ENCODE assay signal across 31 cellular contexts in genomic region chr10:26238378-26238777, GRCh38. TPM values are rescaled to one million over a fixed set of nuclear protein-coding genes. Genes with fewer than 3 reads are reported as not detected.
DNase-seq lines count a peak whose midpoint lies in the region; ATAC-seq lines count a peak whose summit lies in the region.
"Had no signal": no experiment of that assay in that cellular context is flagged by ENCODE, and none has a peak within 500 bp of the region (broad histone marks: within the 10 kb centered on the region; RNA-seq: fewer than 3 reads in every experiment).

No MANE protein-coding gene starts in this region.

- POLR2A ChIA-PET in activated CD4-positive, alpha-beta T cell treated with anti-CD3 and anti-CD28 coated beads for 36 hours (lab: Charles Lee), result interaction anchor here (0.6 kb wide), 2 partner anchors 33 to 586 kb away, joined by 3 to 4 read pairs; no protein-coding TSS in a partner anchor

- H3K27ac Mint-ChIP-seq in activated CD4-positive, alpha-beta T cell treated with anti-CD3 and anti-CD28 coated beads for 36 hours, result no peak overlapping the region
- H3K27ac Mint-ChIP-seq in activated T-helper 17 cell treated with anti-CD3 and anti-CD28 coated beads, Interleukin-2, amount 50 U/mL, for 72 hours, result no peak overlapping the region
- no peak overlapping the region for H3K27ac Mint-ChIP-seq in stimulated activated effector memory CD8-positive, alpha-beta T cell treated with anti-CD3 and anti-CD28 coated beads, Interleukin-12 subunit alpha, Interleukin-12 subunit beta, amount 100 ng/mL, for 72 hours
- H3K27ac Mint-ChIP-seq: B cell; CD14-positive monocyte; CD4-positive, alpha-beta memory T cell; CD4-positive, alpha-beta T cell; CD4-positive, CD25-positive, alpha-beta regulatory T cell; CD8-positive, alpha-beta memory T cell; CD8-positive, alpha-beta T cell had no signal

- H3K27me3 Mint-ChIP-seq in activated CD4-positive, alpha-beta T cell treated with anti-CD3 and anti-CD28 coated beads for 36 hours, result peaks cover 27% of the 10 kb centered on the region
- peaks cover 42% of the 10 kb centered on the region for H3K27me3 Mint-ChIP-seq in activated T-helper 17 cell treated with anti-CD3 and anti-CD28 coated beads, Interleukin-2, amount 50 U/mL, for 72 hours

- H3K36me3 Mint-ChIP-seq in activated CD4-positive, alpha-beta T cell treated with anti-CD3 and anti-CD28 coated beads for 36 hours (ENCODE audit: low read depth), result no peaks in the 10 kb centered on the region
- no peaks in the 10 kb centered on the region for H3K36me3 Mint-ChIP-seq in activated T-helper 17 cell treated with anti-CD3 and anti-CD28 coated beads, Interleukin-2, amount 50 U/mL, for 72 hours (ENCODE audit: low read depth)
- H3K36me3 Mint-ChIP-seq in stimulated activated effector memory CD8-positive, alpha-beta T cell treated with anti-CD3 and anti-CD28 coated beads, Interleukin-12 subunit alpha, Interleukin-12 subunit beta, amount 100 ng/mL, for 72 hours, result no peaks in the 10 kb centered on the region
- H3K36me3 Mint-ChIP-seq: CD14-positive monocyte; CD4-positive, alpha-beta memory T cell; CD4-positive, CD25-positive, alpha-beta regulatory T cell; CD8-positive, alpha-beta memory T cell; CD8-positive, alpha-beta T cell had no signal

- peak; percentile 53 for ATAC-seq in activated CD4-positive, alpha-beta T cell treated with anti-CD3 and anti-CD28 coated beads for 36 hours
- ATAC-seq in activated T-helper 17 cell treated with anti-CD3 and anti-CD28 coated beads, Interleukin-2, amount 50 U/mL, for 72 hours (replicated peaks), result peak; percentile 37
- ATAC-seq in stimulated activated effector memory CD8-positive, alpha-beta T cell treated with anti-CD3 and anti-CD28 coated beads, Interleukin-12 subunit alpha, Interleukin-12 subunit beta, amount 100 ng/mL, for 72 hours, result peak; percentile 35
- ATAC-seq in GM21825 (IDR thresholded peaks at IDR 0.05; ENCODE audit: unreplicated experiment) (no peak), HG03469 (IDR thresholded peaks at IDR 0.05; ENCODE audit: unreplicated experiment) (no peak)
- ATAC-seq: A549; CD8-positive, alpha-beta T cell had no signal

- H3K4me1 Mint-ChIP-seq in activated CD4-positive, alpha-beta T cell treated with anti-CD3 and anti-CD28 coated beads for 36 hours, result no peaks in the 10 kb centered on the region
- no peaks in the 10 kb centered on the region for H3K4me1 Mint-ChIP-seq in activated T-helper 17 cell treated with anti-CD3 and anti-CD28 coated beads, Interleukin-2, amount 50 U/mL, for 72 hours
- no peaks in the 10 kb centered on the region for H3K4me1 Mint-ChIP-seq in stimulated activated effector memory CD8-positive, alpha-beta T cell treated with anti-CD3 and anti-CD28 coated beads, Interleukin-12 subunit alpha, Interleukin-12 subunit beta, amount 100 ng/mL, for 72 hours
- H3K4me1 Mint-ChIP-seq: B cell; CD14-positive monocyte; CD4-positive, alpha-beta memory T cell; CD4-positive, CD25-positive, alpha-beta regulatory T cell; CD8-positive, alpha-beta memory T cell had no signal

- CTCF ChIA-PET in activated CD4-positive, alpha-beta T cell treated with anti-CD3 and anti-CD28 coated beads for 36 hours (lab: Charles Lee), result no interaction called here

- H3K9me3 Mint-ChIP-seq in activated CD4-positive, alpha-beta T cell treated with anti-CD3 and anti-CD28 coated beads for 36 hours (ENCODE audit: low read depth), result no peaks in the 10 kb centered on the region
- no peaks in the 10 kb centered on the region for H3K9me3 Mint-ChIP-seq in activated T-helper 17 cell treated with anti-CD3 and anti-CD28 coated beads, Interleukin-2, amount 50 U/mL, for 72 hours
- no peaks in the 10 kb centered on the region for H3K9me3 Mint-ChIP-seq in stimulated activated effector memory CD8-positive, alpha-beta T cell treated with anti-CD3 and anti-CD28 coated beads, Interleukin-12 subunit alpha, Interleukin-12 subunit beta, amount 100 ng/mL, for 72 hours
- H3K9me3 Mint-ChIP-seq: CD4-positive, alpha-beta memory T cell; CD4-positive, alpha-beta T cell; CD8-positive, alpha-beta memory T cell; CD8-positive, alpha-beta T cell had no signal

- H3K4me3 Mint-ChIP-seq in activated CD4-positive, alpha-beta T cell treated with anti-CD3 and anti-CD28 coated beads for 36 hours, result no peak overlapping the region
- H3K4me3 Mint-ChIP-seq in activated T-helper 17 cell treated with anti-CD3 and anti-CD28 coated beads, Interleukin-2, amount 50 U/mL, for 72 hours, result no peak overlapping the region
- H3K4me3 Mint-ChIP-seq in stimulated activated effector memory CD8-positive, alpha-beta T cell treated with anti-CD3 and anti-CD28 coated beads, Interleukin-12 subunit alpha, Interleukin-12 subunit beta, amount 100 ng/mL, for 72 hours, result no peak overlapping the region
- H3K4me3 Mint-ChIP-seq: B cell; CD14-positive monocyte; CD4-positive, alpha-beta memory T cell; CD4-positive, alpha-beta T cell; CD4-positive, CD25-positive, alpha-beta regulatory T cell; CD8-positive, alpha-beta memory T cell; CD8-positive, alpha-beta T cell had no signal

- DNase-seq in activated CD4-positive, alpha-beta T cell treated with anti-CD3 and anti-CD28 coated beads for 36 hours, result no peak
- no peak for DNase-seq in activated CD4-positive, alpha-beta T cell treated with anti-CD3 and anti-CD28 coated beads, Interleukin-2, amount 50 U/mL, for 48 hours
- no peak for DNase-seq in stimulated activated effector memory CD8-positive, alpha-beta T cell treated with anti-CD3 and anti-CD28 coated beads, Interleukin-12 subunit alpha, Interleukin-12 subunit beta, amount 100 ng/mL, for 72 hours (ENCODE audit: low spot score in 2 of 2)
- DNase-seq: 8988T; ACHN; AML-193; BE2C; C1 segment of cervical spinal cord; Caco-2; Calu3; CD4-positive, alpha-beta memory T cell; CD4-positive, alpha-beta T cell; CD4-positive, CD25-positive, alpha-beta regulatory T cell; CD8-positive, alpha-beta memory T cell; CD8-positive, alpha-beta T cell; COR-L47; DMS 273 treated with DMSO at 0.1 percent for 48 hours; DMS153; DMS53; DMS79; DMS79 treated with DMSO at 0.1 percent for 48 hours; DND-41; EL had no signal

- intact Hi-C loops in activated CD4-positive, alpha-beta T cell treated with anti-CD3 and anti-CD28 coated beads for 36 hours (cut with DNase I, micrococcal nuclease), result no loop called here

RNA-seq across cellular contexts. Expression of gene GAD2, which starts 21.8 kb away (rescaled TPM):
- not detected for total RNA-seq in activated CD4-positive, alpha-beta T cell treated with anti-CD3 and anti-CD28 coated beads for 36 hours
- not detected for total RNA-seq in activated T-helper 17 cell treated with anti-CD3 and anti-CD28 coated beads, Interleukin-2, amount 50 U/mL, for 72 hours
- total RNA-seq: A172; B cell; Caco-2; Calu3; CD4-positive, alpha-beta memory T cell; CD4-positive, alpha-beta T cell; CD4-positive, CD25-positive, alpha-beta regulatory T cell; CD8-positive, alpha-beta memory T cell; CD8-positive, alpha-beta T cell; Daoy had no signal

Comparison
In these comparisons a context has a peak if more than half of its experiments do, and no peak if none do; other contexts are left out.
1. ATAC-seq: peak in activated CD4-positive, alpha-beta T cell treated with anti-CD3 and anti-CD28 coated beads for 36 hours (single experiment), activated T-helper 17 cell treated with anti-CD3 and anti-CD28 coated beads, Interleukin-2, amount 50 U/mL, for 72 hours (single experiment) and stimulated activated effector memory CD8-positive, alpha-beta T cell treated with anti-CD3 and anti-CD28 coated beads, Interleukin-12 subunit alpha, Interleukin-12 subunit beta, amount 100 ng/mL, for 72 hours (single experiment); none in GM21825 (single experiment) and HG03469 (single experiment).